Comparison of ENCODE assay signal across 25 cellular contexts in the genomic region with DNA sequence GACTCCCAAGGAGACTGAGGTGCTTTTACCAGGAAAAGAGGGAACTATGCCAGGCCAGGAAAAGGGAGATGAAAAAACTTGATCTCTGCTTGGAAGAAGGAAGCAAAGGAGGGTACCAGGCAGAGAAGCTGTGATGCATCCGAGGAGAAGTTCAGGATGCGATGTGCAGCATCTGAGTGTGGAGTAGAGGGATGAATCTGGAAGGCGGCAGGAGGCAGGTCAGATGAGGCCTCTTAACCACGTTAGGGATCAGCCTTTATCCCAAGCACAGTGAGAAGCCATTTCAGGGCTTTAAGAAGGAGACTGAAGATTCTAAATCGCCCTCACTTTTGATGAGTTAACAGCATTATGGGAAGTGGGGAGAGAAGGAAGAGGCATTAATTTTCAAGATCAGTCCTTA. TPM values are rescaled to one million over a fixed set of nuclear protein-coding genes. Genes with fewer than 3 reads are reported as not detected.
"Had no signal": no experiment of that assay in that cellular context is flagged by ENCODE, and none has a peak within 500 bp of the region (broad histone marks: within the 10 kb centered on the region; RNA-seq: fewer than 3 reads in every experiment).

No MANE protein-coding gene starts in this region.

- H3K27ac Mint-ChIP-seq: IgD-negative memory B cell, T-cell had no signal

- H3K27ac ChIP-seq: HL-60, KMS-11, RWPE1 had no signal

- H3K9me3 ChIP-seq: SK-N-SH had no signal

- DNase-seq: Kasumi-1; MM.1S; NCI-H1092 treated with DMSO at 0.1 percent for 48 hours; NCI-H1436; NCI-H1694; NCI-H187 treated with DMSO at 0.1 percent for 48 hours; NCI-H2029 treated with DMSO at 0.1 percent for 48 hours; NCI-H2107; NCI-H345; NCI-H446 treated with DMSO at 0.1 percent for 48 hours; NCI-H510A treated with DMSO at 0.1 percent for 48 hours; NCI-H526; NK-92 treated with Interleukin-12 subunit alpha and Interleukin-12 subunit beta, amount 100 ng/mL, for 24 hours; PC-3; SHP77; SK-N-SH; SW 1271; T-cell had no signal

- H3K9ac ChIP-seq: KMS-11, SK-N-SH had no signal

- H3K4me3 ChIP-seq: K562 had no signal

- H3K4me3 Mint-ChIP-seq: IgD-negative memory B cell, T-cell had no signal

- H3K4me1 Mint-ChIP-seq: T-cell had no signal

- H3K4me2 ChIP-seq: KMS-11, SK-N-SH had no signal

- H3K9me2 ChIP-seq: SK-N-SH had no signal

- H3K36me3 Mint-ChIP-seq: IgD-negative memory B cell, T-cell had no signal

RNA-seq across cellular contexts. Expression of gene EYA2, which starts 44.9 kb away (rescaled TPM):
- total RNA-seq: K562, OCI-LY7, SK-MEL-5, T-cell had no signal
